ENCODE assay signal across 1 cellular context in genomic region chr9:113274474-113275146, GRCh38.
TF ChIP-seq lines count a peak whose summit lies in the region.

No MANE protein-coding gene starts in this region.

TF ChIP-seq in endothelial cell of umbilical vein, 7 proteins besides CTCF, POLR2A, EP300 and RAD21:
- TF ChIP-seq EZH2 (IDR thresholded peaks at IDR 0.05; ENCODE audit: borderline replicate concordance, low read depth, low read length, severe bottlenecking) (no peak), GATA2 (IDR thresholded peaks at IDR 0.05; ENCODE audit: insufficient read depth, insufficient read length, low read depth, low read length) (no peak)
- TF ChIP-seq, protein P1, sequence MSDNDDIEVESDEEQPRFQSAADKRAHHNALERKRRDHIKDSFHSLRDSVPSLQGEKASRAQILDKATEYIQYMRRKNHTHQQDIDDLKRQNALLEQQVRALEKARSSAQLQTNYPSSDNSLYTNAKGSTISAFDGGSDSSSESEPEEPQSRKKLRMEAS (IDR thresholded peaks at IDR 0.05; ENCODE audit: insufficient read depth, insufficient read length) = no peak
